ENCODE assay signal across 9 cellular contexts in the genomic region with DNA sequence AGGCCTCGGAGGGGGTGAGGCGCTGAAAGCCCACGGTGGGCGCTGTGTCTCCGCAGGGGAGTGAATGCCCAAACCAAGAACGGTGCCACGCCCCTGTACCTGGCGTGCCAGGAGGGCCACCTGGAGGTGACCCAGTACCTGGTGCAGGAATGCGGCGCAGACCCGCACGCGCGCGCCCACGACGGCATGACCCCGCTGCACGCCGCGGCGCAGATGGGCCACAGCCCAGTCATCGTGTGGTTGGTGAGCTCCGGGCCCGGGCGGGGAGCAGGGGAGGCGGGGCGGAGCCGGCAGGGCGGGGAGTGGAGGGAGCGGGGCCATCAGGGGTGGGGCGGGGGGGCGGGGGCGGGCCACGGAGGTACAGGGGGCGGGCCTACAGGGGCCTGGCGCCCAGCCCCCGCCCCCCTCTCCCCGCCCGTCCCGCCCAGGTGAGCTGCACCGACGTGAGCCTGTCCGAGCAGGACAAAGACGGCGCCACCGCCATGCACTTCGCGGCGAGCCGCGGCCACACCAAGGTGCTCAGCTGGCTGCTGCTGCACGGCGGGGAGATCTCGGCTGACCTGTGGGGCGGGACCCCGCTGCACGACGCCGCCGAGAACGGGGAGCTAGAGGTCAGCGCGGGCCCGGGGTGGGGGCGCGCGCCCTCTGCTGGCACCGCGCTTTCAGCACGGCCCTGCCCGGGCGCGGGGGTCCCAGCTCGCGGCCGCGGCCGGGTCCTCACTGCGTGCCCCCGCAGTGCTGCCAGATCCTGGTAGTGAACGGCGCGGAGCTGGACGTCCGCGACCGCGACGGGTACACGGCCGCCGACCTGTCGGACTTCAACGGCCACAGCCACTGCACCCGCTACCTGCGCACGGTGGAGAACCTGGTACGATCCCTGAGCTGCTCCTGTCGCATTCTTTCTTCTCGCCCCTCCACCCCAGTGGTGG. TPM values are rescaled to one million over a fixed set of nuclear protein-coding genes. Genes with fewer than 3 reads are reported as not detected.
A peak's percentile ranks its signal among the peaks of the same experiment; 100 is the strongest.
DNase-seq lines count a peak whose midpoint lies in the region; ATAC-seq, FAIRE-seq and TF ChIP-seq lines count a peak whose summit lies in the region.
"Had no signal": no experiment of that assay in that cellular context is flagged by ENCODE, and none has a peak within 500 bp of the region (broad histone marks: within the 10 kb centered on the region; RNA-seq: fewer than 3 reads in every experiment).

No MANE protein-coding gene starts in this region.

- no peak overlapping the region for H4K91ac ChIP-seq in H1 (replicated peaks; ENCODE audit: insufficient read length, low read length)

- peak in 1 of 2 experiments; percentile 42; a peak in 3 of 4 replicates for TF ChIP-seq RAD21 in H1 (IDR thresholded peaks at IDR 0.05 in 1 of 2, conservative IDR thresholded peaks at IDR 0.05 in 1 of 2; ENCODE audit: low read depth in 2 of 2, low read length in 2 of 2)

- peaks cover 3 to 17% (median 5%) of the 10 kb centered on the region in 4 experiments for H3K4me1 ChIP-seq in H1 (replicated peaks in 1 of 4; ENCODE audit: control insufficient read depth in 3 of 4, insufficient read depth in 4 of 4, low read length in 3 of 4)
- H3K4me1 ChIP-seq: SJSA1 had no signal

- no peak for TF ChIP-seq EP300 in H1 (IDR thresholded peaks at IDR 0.05; ENCODE audit: borderline replicate concordance in 1 of 2, low read depth in 2 of 2, low read length in 2 of 2)

- H3K14ac ChIP-seq in H1 (ENCODE audit: insufficient read length) = no peak overlapping the region

- WGBS in H1 (ENCODE audit: extremely low coverage in 1 of 2, insufficient coverage in 1 of 2, insufficient read length in 1 of 2, insufficient replicate concordance in 2 of 2, low coverage in 1 of 2, low lambda C conversion rate in 2 of 2, missing lambda C conversion rate in 1 of 2), 2 experiments = 10% methylated on average over 63 of the region's 101 CpGs; no CpG with 5 or more reads in 1 of the 2 experiments

- H3K4me1 Mint-ChIP-seq in activated CD4-positive, alpha-beta memory T cell treated with anti-CD3 and anti-CD28 coated beads for 36 hours (ENCODE audit: low read depth) = peaks cover 9% of the 10 kb centered on the region
- peaks cover 17% of the 10 kb centered on the region for H3K4me1 Mint-ChIP-seq in osteocyte (ENCODE audit: unreplicated experiment)

- POLR2A ChIA-PET in activated CD4-positive, alpha-beta memory T cell treated with anti-CD3 and anti-CD28 coated beads for 36 hours (lab: Charles Lee) = no interaction called here
- POLR2A ChIA-PET in H1 (lab: Charles Lee; ENCODE audit: partially characterized antibody) = interaction anchor here (0.9 to 4.4 kb wide), 9 partner anchors 11 to 294 kb away, joined by 3 to 15 read pairs (median 4); no protein-coding TSS in a partner anchor

- peaks cover 25% of the 10 kb centered on the region for H3K27me3 Mint-ChIP-seq in activated CD4-positive, alpha-beta memory T cell treated with anti-CD3 and anti-CD28 coated beads for 36 hours
- peaks cover 14% of the 10 kb centered on the region for H3K27me3 Mint-ChIP-seq in osteocyte (ENCODE audit: unreplicated experiment)

- no peak overlapping the region for H3K4me3 Mint-ChIP-seq in activated CD4-positive, alpha-beta memory T cell treated with anti-CD3 and anti-CD28 coated beads for 36 hours
- peak overlapping the region; percentile 14 for H3K4me3 Mint-ChIP-seq in osteocyte (ENCODE audit: unreplicated experiment)

- H3K27ac ChIP-seq in H1 (ENCODE audit: low read depth, low read length) = no peak overlapping the region
- H3K27ac ChIP-seq: SJSA1 had no signal

- no peaks in the 10 kb centered on the region for H3K36me3 Mint-ChIP-seq in activated CD4-positive, alpha-beta memory T cell treated with anti-CD3 and anti-CD28 coated beads for 36 hours
- H3K36me3 Mint-ChIP-seq in osteocyte (ENCODE audit: unreplicated experiment) = no peaks in the 10 kb centered on the region

- no peak overlapping the region; a peak in 1 of 7 replicates for H3K9ac ChIP-seq in H1 (replicated peaks in 1 of 4; ENCODE audit: extremely low read depth in 1 of 4, low read depth in 3 of 4, low read length in 3 of 4)

- H3K23me2 ChIP-seq in H1 (ENCODE audit: low read depth, low read length) = peaks cover 3% of the 10 kb centered on the region; the same call in 1 of the 2 replicates

- peak overlapping the region; percentile 89 for H4K8ac ChIP-seq in H1 (ENCODE audit: extremely low read depth, insufficient read depth, low read length)

- no peak overlapping the region; the same call in 1 of the 2 replicates for H2BK5ac ChIP-seq in H1 (ENCODE audit: low read depth, low read length)

- H3K4ac ChIP-seq in H1 (replicated peaks; ENCODE audit: insufficient read length, low read depth, low read length) = no peak overlapping the region

- no peak overlapping the region; the same call in 1 of the 2 replicates for H2BK20ac ChIP-seq in H1 (ENCODE audit: low read length)

- ATAC-seq in GM19395 (IDR thresholded peaks at IDR 0.05; ENCODE audit: unreplicated experiment) = no peak

- H3K27me3 ChIP-seq in GM06990 (replicated peaks; ENCODE audit: control insufficient read depth, insufficient read depth, low read length) = peaks cover 1% of the 10 kb centered on the region; the same call in 1 of the 2 replicates
- peaks cover 0 to 20% (median 12%) of the 10 kb centered on the region in 4 experiments; a peak in 5 of 7 replicates for H3K27me3 ChIP-seq in H1 (replicated peaks in 1 of 4; ENCODE audit: control insufficient read depth in 3 of 4, extremely low read depth in 1 of 4, insufficient read depth in 3 of 4, low read length in 3 of 4)

- no peak overlapping the region for H3K56ac ChIP-seq in H1 (replicated peaks; ENCODE audit: insufficient read length, low read depth, low read length)

- peak overlapping the region; percentile 92; the same call in 1 of the 2 replicates for H2BK15ac ChIP-seq in H1 (ENCODE audit: low read length)

- peak overlapping the region; percentile 83; the same call in 1 of the 2 replicates for H3K18ac ChIP-seq in H1 (ENCODE audit: extremely low read depth, low read length)

- TF ChIP-seq POLR2A in H1 (IDR thresholded peaks at IDR 0.05; ENCODE audit: control extremely low read depth in 1 of 2, low read depth in 2 of 2, low read length in 2 of 2) = no peak

- DNase-seq in GM06990 (ENCODE audit: extremely low read depth, insufficient read length) = peak; percentile 50
- DNase-seq in NCI-H1105 (lab: John Stamatoyannopoulos, UW) = peak; percentile 56
- DNase-seq in activated CD4-positive, alpha-beta memory T cell treated with anti-CD3 and anti-CD28 coated beads for 36 hours = peak; percentile 83
- peak in 1 of 2 experiments; percentile 87 for DNase-seq in H1 (ENCODE audit: low read depth in 1 of 2, low spot score in 2 of 2)
- DNase-seq in osteocyte (ENCODE audit: extremely low spot score, unreplicated experiment) = no peak
- no peak for DNase-seq in NCI-H1092 (lab: John Stamatoyannopoulos, UW)
- DNase-seq in SKM-1 (lab: John Stamatoyannopoulos, UW; ENCODE audit: unreplicated experiment) = no peak

- CTCF ChIA-PET in activated CD4-positive, alpha-beta memory T cell treated with anti-CD3 and anti-CD28 coated beads for 36 hours (lab: Charles Lee) = interaction anchor here (0.6 to 5.2 kb wide), 15 partner anchors 10 to 432 kb away, joined by 3 to 106 read pairs (median 6); partner anchors contain the start of gene HES2
- CTCF ChIA-PET in H1 (lab: Charles Lee; ENCODE audit: partially characterized antibody) = interaction anchor here (0.6 to 18.8 kb wide), 29 partner anchors 9 to 236 kb away, joined by 3 to 321 read pairs (median 6); partner anchors contain the start of genes ESPN, HES2, PLEKHG5 and TNFRSF25

- peaks cover 0 to 4% of the 10 kb centered on the region in 2 experiments for H4K20me1 ChIP-seq in H1 (replicated peaks in 1 of 2; ENCODE audit: control insufficient read depth in 1 of 2, insufficient read depth in 2 of 2, low read length in 2 of 2)

- peak overlapping the region; percentile 89 for H4K5ac ChIP-seq in H1 (ENCODE audit: insufficient read length, low read depth, low read length)

- intact Hi-C loops in activated CD4-positive, alpha-beta memory T cell treated with anti-CD3 and anti-CD28 coated beads for 36 hours (cut with micrococcal nuclease) = no loop called here

- no peaks in the 10 kb centered on the region for H3K36me3 ChIP-seq in GM06990 (ENCODE audit: control insufficient read depth, insufficient read depth, low read length)
- H3K36me3 ChIP-seq in H1 (ENCODE audit: control insufficient read depth in 2 of 4, insufficient read depth in 4 of 4, low read length in 3 of 4) = no peaks in the 10 kb centered on the region
- H3K36me3 ChIP-seq: SJSA1 had no signal

- H2AK5ac ChIP-seq in H1 (ENCODE audit: low read depth, low read length) = no peak overlapping the region

- peak overlapping the region; percentile 79 to 85 for H3K4me2 ChIP-seq in H1 (ENCODE audit: insufficient read depth in 1 of 2, low read depth in 2 of 2, low read length in 2 of 2)

- no peaks in the 10 kb centered on the region for H3K79me2 ChIP-seq in H1 (ENCODE audit: control insufficient read depth in 1 of 2, insufficient read depth in 2 of 2, low read length in 2 of 2)

- H2AFZ ChIP-seq in H1 (ENCODE audit: low read length) = peak overlapping the region; percentile 55; the same call in 1 of the 2 replicates

- H3K79me1 ChIP-seq in H1 (ENCODE audit: low read depth, low read length) = no peaks in the 10 kb centered on the region

- H2BK120ac ChIP-seq in H1 (replicated peaks; ENCODE audit: low read depth, low read length) = no peak overlapping the region

- no peak for TF ChIP-seq CTCF in GM06990 (IDR thresholded peaks at IDR 0.05; ENCODE audit: insufficient read depth, low read length, poor library complexity, severe bottlenecking)
- peak; percentile 57 to 72 (median 59) for TF ChIP-seq CTCF in H1 (IDR thresholded peaks at IDR 0.05; ENCODE audit: control extremely low read depth in 1 of 3, insufficient read depth in 1 of 3, low read depth in 1 of 3, low read length in 3 of 3)
- TF ChIP-seq CTCF in osteocyte (IDR thresholded peaks at IDR 0.05) = peak; percentile 48

- H3K9me3 ChIP-seq in H1 (ENCODE audit: insufficient read depth in 2 of 2, low read depth in 1 of 2, low read length in 1 of 2) = no peaks in the 10 kb centered on the region
- H3K9me3 ChIP-seq: SJSA1 had no signal

- H3K4me3 ChIP-seq in GM06990 (replicated peaks; ENCODE audit: low read depth, low read length) = no peak overlapping the region
- H3K4me3 ChIP-seq in H1 (ENCODE audit: extremely low read depth in 1 of 4, insufficient read depth in 2 of 4, low read depth in 3 of 4, low read length in 4 of 4) = peak overlapping the region; percentile 17 to 88 (median 43)
- H3K4me3 ChIP-seq: SJSA1 had no signal

- H2BK12ac ChIP-seq in H1 (ENCODE audit: low read depth, low read length) = peak overlapping the region; percentile 84; the same call in 1 of the 2 replicates

- FAIRE-seq in H1 (lab: Jason Lieb, UNC) = no peak

- no peak overlapping the region for H3K27ac Mint-ChIP-seq in activated CD4-positive, alpha-beta memory T cell treated with anti-CD3 and anti-CD28 coated beads for 36 hours
- no peak overlapping the region for H3K27ac Mint-ChIP-seq in osteocyte (ENCODE audit: unreplicated experiment)

- no peak overlapping the region for H3K23ac ChIP-seq in H1 (ENCODE audit: insufficient read length)

- H3K9me3 Mint-ChIP-seq in activated CD4-positive, alpha-beta memory T cell treated with anti-CD3 and anti-CD28 coated beads for 36 hours = no peaks in the 10 kb centered on the region
- no peaks in the 10 kb centered on the region for H3K9me3 Mint-ChIP-seq in osteocyte (ENCODE audit: unreplicated experiment)

RNA-seq across cellular contexts. Expression of gene ESPN, which starts 15.9 kb away (rescaled TPM):
- total RNA-seq in activated CD4-positive, alpha-beta memory T cell treated with anti-CD3 and anti-CD28 coated beads for 36 hours = 1 to 10 TPM in 1 of 2 experiments, under 1 TPM in 1; 0.83 to 1.5 TPM
- 14.8 and 16.3 TPM in 2 replicates for total RNA-seq in H1 (2021; fragmentation: NEBNext Ultra II Directional; extraction: Animal tissue kit (Norgen Biotek cat#: 25700))
- 5.2 and 13.4 TPM in 2 replicates for polyA plus RNA-seq in H1 (2011; rRNA removed)
- polyA plus RNA-seq in H1 (2011; cell fraction: cytosol; rRNA removed) = 9.6 TPM
- polyA plus RNA-seq in H1 (2011; cell fraction: nucleus; rRNA removed) = 22.5 TPM
- polyA plus RNA-seq in H1 (2012, experiment 1 of 2) = 6.8 to 15.9 TPM (median 13.7 TPM) in 4 replicates
- 10.4 TPM for polyA plus RNA-seq in H1 (2012, experiment 2 of 2)
- 14.0 TPM for polyA plus RNA-seq in H1 (2013, experiment 1 of 2)
- 14.1 TPM for polyA plus RNA-seq in H1 (2013, experiment 2 of 2)
- 2.7 and 2.8 TPM in 2 replicates for polyA minus RNA-seq in H1 (2011; rRNA and poly(A)+ RNA removed)
- polyA minus RNA-seq in H1 (2011; cell fraction: cytosol; rRNA and poly(A)+ RNA removed) = 11.9 TPM
- polyA minus RNA-seq in H1 (2011; cell fraction: nucleus; rRNA and poly(A)+ RNA removed) = 8.3 TPM
- 0.31 TPM in 1 of 2 replicates, not detected in the other for total RNA-seq in osteocyte
- total RNA-seq: SJSA1 had no signal

RNA-seq across cellular contexts. Expression of gene HES2, which starts 20.7 kb away (rescaled TPM):
- under 1 TPM in 1 of 2 experiments, not detected in 1; 0.07 TPM for total RNA-seq in activated CD4-positive, alpha-beta memory T cell treated with anti-CD3 and anti-CD28 coated beads for 36 hours
- 0.15 and 0.36 TPM in 2 replicates for total RNA-seq in H1 (2021; fragmentation: NEBNext Ultra II Directional; extraction: Animal tissue kit (Norgen Biotek cat#: 25700))
- polyA plus RNA-seq in H1 (2011; rRNA removed) = 0.53 and 0.86 TPM in 2 replicates
- polyA plus RNA-seq in H1 (2011; cell fraction: cytosol; rRNA removed) = 0.78 TPM
- polyA plus RNA-seq in H1 (2011; cell fraction: nucleus; rRNA removed) = 1.2 TPM
- 0.29 to 0.70 TPM (median 0.55 TPM) in 4 replicates for polyA plus RNA-seq in H1 (2012, experiment 1 of 2)
- polyA plus RNA-seq in H1 (2012, experiment 2 of 2) = 0.18 TPM
- polyA plus RNA-seq in H1 (2013, experiment 1 of 2) = 0.93 TPM
- 1.2 TPM for polyA plus RNA-seq in H1 (2013, experiment 2 of 2)
- 0.41 and 1.3 TPM in 2 replicates for polyA minus RNA-seq in H1 (2011; rRNA and poly(A)+ RNA removed)
- not detected for polyA minus RNA-seq in H1 (2011; cell fraction: cytosol; rRNA and poly(A)+ RNA removed)
- polyA minus RNA-seq in H1 (2011; cell fraction: nucleus; rRNA and poly(A)+ RNA removed) = 0.70 TPM
- total RNA-seq in osteocyte = not detected in 2 replicates
- total RNA-seq: SJSA1 had no signal

RNA-seq across cellular contexts. Expression of gene TNFRSF25, which starts 25.5 kb away (rescaled TPM):
- total RNA-seq in activated CD4-positive, alpha-beta memory T cell treated with anti-CD3 and anti-CD28 coated beads for 36 hours = 10 to 100 TPM; 90.0 to 97.4 TPM
- total RNA-seq in H1 (2021; fragmentation: NEBNext Ultra II Directional; extraction: Animal tissue kit (Norgen Biotek cat#: 25700)) = 9.3 and 10.7 TPM in 2 replicates
- polyA plus RNA-seq in H1 (2011; rRNA removed) = 19.5 and 26.1 TPM in 2 replicates
- polyA plus RNA-seq in H1 (2011; cell fraction: cytosol; rRNA removed) = 20.6 TPM
- polyA plus RNA-seq in H1 (2011; cell fraction: nucleus; rRNA removed) = 116 TPM
- 7.8 to 20.0 TPM (median 18.8 TPM) in 4 replicates for polyA plus RNA-seq in H1 (2012, experiment 1 of 2)
- polyA plus RNA-seq in H1 (2012, experiment 2 of 2) = 8.1 TPM
- polyA plus RNA-seq in H1 (2013, experiment 1 of 2) = 11.1 TPM
- polyA plus RNA-seq in H1 (2013, experiment 2 of 2) = 9.8 TPM
- polyA minus RNA-seq in H1 (2011; rRNA and poly(A)+ RNA removed) = 3.1 and 3.9 TPM in 2 replicates
- 4.1 TPM for polyA minus RNA-seq in H1 (2011; cell fraction: cytosol; rRNA and poly(A)+ RNA removed)
- polyA minus RNA-seq in H1 (2011; cell fraction: nucleus; rRNA and poly(A)+ RNA removed) = 9.6 TPM
- total RNA-seq in osteocyte = 26.4 and 27.9 TPM in 2 replicates

RNA-seq across cellular contexts. Expression of gene ACOT7, which starts 46.9 kb away (rescaled TPM):
- 10 to 100 TPM; 93.8 to 94.6 TPM for total RNA-seq in activated CD4-positive, alpha-beta memory T cell treated with anti-CD3 and anti-CD28 coated beads for 36 hours
- 150 and 151 TPM in 2 replicates for total RNA-seq in H1 (2021; fragmentation: NEBNext Ultra II Directional; extraction: Animal tissue kit (Norgen Biotek cat#: 25700))
- polyA plus RNA-seq in H1 (2011; rRNA removed) = 214 and 263 TPM in 2 replicates
- 194 TPM for polyA plus RNA-seq in H1 (2011; cell fraction: cytosol; rRNA removed)
- polyA plus RNA-seq in H1 (2011; cell fraction: nucleus; rRNA removed) = 168 TPM
- 126 to 192 TPM (median 179 TPM) in 4 replicates for polyA plus RNA-seq in H1 (2012, experiment 1 of 2)
- 213 TPM for polyA plus RNA-seq in H1 (2012, experiment 2 of 2)
- polyA plus RNA-seq in H1 (2013, experiment 1 of 2) = 128 TPM
- 131 TPM for polyA plus RNA-seq in H1 (2013, experiment 2 of 2)
- polyA minus RNA-seq in H1 (2011; rRNA and poly(A)+ RNA removed) = 103 and 119 TPM in 2 replicates
- polyA minus RNA-seq in H1 (2011; cell fraction: cytosol; rRNA and poly(A)+ RNA removed) = 58.6 TPM
- 43.6 TPM for polyA minus RNA-seq in H1 (2011; cell fraction: nucleus; rRNA and poly(A)+ RNA removed)
- total RNA-seq in osteocyte = 21.6 and 21.8 TPM in 2 replicates

RNA-seq across cellular contexts. Expression of gene PLEKHG5, which starts 51.0 kb away (rescaled TPM):
- 1 to 10 TPM; 2.1 to 2.2 TPM for total RNA-seq in activated CD4-positive, alpha-beta memory T cell treated with anti-CD3 and anti-CD28 coated beads for 36 hours
- total RNA-seq in H1 (2021; fragmentation: NEBNext Ultra II Directional; extraction: Animal tissue kit (Norgen Biotek cat#: 25700)) = 12.5 and 13.8 TPM in 2 replicates
- polyA plus RNA-seq in H1 (2011; rRNA removed) = 10.4 and 16.8 TPM in 2 replicates
- polyA plus RNA-seq in H1 (2011; cell fraction: cytosol; rRNA removed) = 12.2 TPM
- polyA plus RNA-seq in H1 (2011; cell fraction: nucleus; rRNA removed) = 72.0 TPM
- 8.2 to 19.5 TPM (median 15.5 TPM) in 4 replicates for polyA plus RNA-seq in H1 (2012, experiment 1 of 2)
- 7.7 TPM for polyA plus RNA-seq in H1 (2012, experiment 2 of 2)
- polyA plus RNA-seq in H1 (2013, experiment 1 of 2) = 12.4 TPM
- polyA plus RNA-seq in H1 (2013, experiment 2 of 2) = 11.4 TPM
- 4.7 TPM in 2 replicates for polyA minus RNA-seq in H1 (2011; rRNA and poly(A)+ RNA removed)
- polyA minus RNA-seq in H1 (2011; cell fraction: cytosol; rRNA and poly(A)+ RNA removed) = 6.5 TPM
- polyA minus RNA-seq in H1 (2011; cell fraction: nucleus; rRNA and poly(A)+ RNA removed) = 14.6 TPM
- 33.0 and 34.9 TPM in 2 replicates for total RNA-seq in osteocyte

Comparison
In these comparisons a context has a peak if more than half of its experiments do, and no peak if none do; other contexts are left out.
1. DNase-seq: peak in GM06990 (single experiment), NCI-H1105 (single experiment) and activated CD4-positive, alpha-beta memory T cell treated with anti-CD3 and anti-CD28 coated beads for 36 hours (single experiment); none in osteocyte (single experiment), NCI-H1092 (single experiment) and SKM-1 (single experiment).